In genomic region chr6:150334790-150335783, GRCh38 we compare ENCODE assay signal across 8 cellular contexts. TPM values are rescaled to one million over a fixed set of nuclear protein-coding genes. Genes with fewer than 3 reads are reported as not detected.
DNase-seq lines count a peak whose midpoint lies in the region; ATAC-seq, FAIRE-seq and TF ChIP-seq lines count a peak whose summit lies in the region.

No MANE protein-coding gene starts in this region.

- H2AFZ ChIP-seq in Karpas-422 (ENCODE audit: low read length): no peak overlapping the region

- peak; percentile 23 to 45 for DNase-seq in activated T-cell treated with anti-CD3 and anti-CD28 coated beads, Interleukin-2, amount 50 U/mL, for 72 hours
- no peak for DNase-seq in activated T-cell treated with anti-CD3 and anti-CD28 coated beads, Interleukin-2, amount 50 U/mL, for 1 hour
- DNase-seq in Karpas-422 (peak; percentile 81), fibroblast of the aortic adventitia (ENCODE audit: low read depth) (peak; percentile 89), osteocyte (ENCODE audit: extremely low spot score, unreplicated experiment) (no peak), mesenteric fat pad (ENCODE audit: low spot score) (no peak)

- no peak overlapping the region for H3K27ac Mint-ChIP-seq in activated T-cell treated with anti-CD3 and anti-CD28 coated beads, Interleukin-2, amount 50 U/mL, for 72 hours
- no peak overlapping the region for H3K27ac Mint-ChIP-seq in osteocyte (ENCODE audit: unreplicated experiment)

- H3K36me3 ChIP-seq in Karpas-422 (ENCODE audit: insufficient read depth, low read length): no peaks in the 10 kb centered on the region

- H4K20me1 ChIP-seq in Karpas-422 (ENCODE audit: insufficient read depth, low read depth, low read length): no peaks in the 10 kb centered on the region

- FAIRE-seq in TTC549 (lab: Jason Lieb, UNC): peak; percentile 40

- H3K27me3 Mint-ChIP-seq in activated T-cell treated with anti-CD3 and anti-CD28 coated beads, Interleukin-2, amount 50 U/mL, for 72 hours (ENCODE audit: low read depth): peaks cover 25% of the 10 kb centered on the region
- H3K27me3 Mint-ChIP-seq in osteocyte (ENCODE audit: unreplicated experiment): peaks cover 13% of the 10 kb centered on the region

- H3K9me3 Mint-ChIP-seq in activated T-cell treated with anti-CD3 and anti-CD28 coated beads, Interleukin-2, amount 50 U/mL, for 72 hours: no peaks in the 10 kb centered on the region
- H3K9me3 Mint-ChIP-seq in osteocyte (ENCODE audit: unreplicated experiment): no peaks in the 10 kb centered on the region

- ATAC-seq in activated T-cell treated with anti-CD3 and anti-CD28 coated beads, Interleukin-2, amount 50 U/mL, for 72 hours (replicated peaks in 1 of 2): no peak
- ATAC-seq in GM19035 (IDR thresholded peaks at IDR 0.05; ENCODE audit: unreplicated experiment): no peak

- H3K4me1 ChIP-seq in Karpas-422 (ENCODE audit: low read length): peaks cover 6% of the 10 kb centered on the region; the same call in 1 of the 2 replicates

- H3K9me3 ChIP-seq in Karpas-422 (ENCODE audit: low read length): no peaks in the 10 kb centered on the region

- no peak overlapping the region for H3K9ac ChIP-seq in Karpas-422 (ENCODE audit: low read length)

- TF ChIP-seq CTCF in fibroblast of the aortic adventitia (IDR thresholded peaks at IDR 0.05; ENCODE audit: insufficient read depth, low read length) (peak; percentile 81), osteocyte (IDR thresholded peaks at IDR 0.05) (peak; percentile 84)

- H3K79me2 ChIP-seq in Karpas-422 (ENCODE audit: low read length): no peaks in the 10 kb centered on the region

- no peak overlapping the region for H3K4me3 Mint-ChIP-seq in activated T-cell treated with anti-CD3 and anti-CD28 coated beads, Interleukin-2, amount 50 U/mL, for 72 hours
- no peak overlapping the region for H3K4me3 Mint-ChIP-seq in osteocyte (ENCODE audit: unreplicated experiment)

- no peaks in the 10 kb centered on the region for H3K9me2 ChIP-seq in Karpas-422 (replicated peaks; ENCODE audit: insufficient read depth, low read length)

- no peaks in the 10 kb centered on the region for H3K4me1 Mint-ChIP-seq in activated T-cell treated with anti-CD3 and anti-CD28 coated beads, Interleukin-2, amount 50 U/mL, for 72 hours (ENCODE audit: low read depth)
- H3K4me1 Mint-ChIP-seq in osteocyte (ENCODE audit: unreplicated experiment): no peaks in the 10 kb centered on the region

- H3K4me3 ChIP-seq in Karpas-422 (ENCODE audit: low read length) (no peak overlapping the region), fibroblast of the aortic adventitia (ENCODE audit: low read depth, low read length) (no peak overlapping the region)

- H3K27me3 ChIP-seq in Karpas-422 (ENCODE audit: low read length): no peaks in the 10 kb centered on the region

- H3K4me2 ChIP-seq in Karpas-422 (ENCODE audit: low read depth, low read length, poor library complexity, severe bottlenecking): no peak overlapping the region

- H3K27ac ChIP-seq in Karpas-422 (ENCODE audit: low read length): no peak overlapping the region

- no peaks in the 10 kb centered on the region for H3K36me3 Mint-ChIP-seq in activated T-cell treated with anti-CD3 and anti-CD28 coated beads, Interleukin-2, amount 50 U/mL, for 72 hours (ENCODE audit: insufficient read depth in 2 of 2)
- no peaks in the 10 kb centered on the region for H3K36me3 Mint-ChIP-seq in osteocyte (ENCODE audit: unreplicated experiment)

RNA-seq across cellular contexts. Expression of gene IYD, which starts 33.7 kb away (rescaled TPM):
- not detected for total RNA-seq in activated T-cell treated with anti-CD3 and anti-CD28 coated beads, Interleukin-2, amount 50 U/mL, for 72 hours
- not detected in 2 replicates for total RNA-seq in Karpas-422 (2014; rRNA removed; shearing (Covaris generic); ENCODE audit: low replicate concordance)
- total RNA-seq in fibroblast of the aortic adventitia (ENCODE audit: low replicate concordance): under 0.01 TPM in 1 of 2 replicates, not detected in the other
- not detected in 2 replicates for total RNA-seq in osteocyte
- not detected for total RNA-seq in mesenteric fat pad

Comparison
In these comparisons a context has a peak if more than half of its experiments do, and no peak if none do; other contexts are left out.
1. DNase-seq: peak in activated T-cell treated with anti-CD3 and anti-CD28 coated beads, Interleukin-2, amount 50 U/mL, for 72 hours (2 of 2), Karpas-422 (single experiment) and fibroblast of the aortic adventitia (single experiment); none in activated T-cell treated with anti-CD3 and anti-CD28 coated beads, Interleukin-2, amount 50 U/mL, for 1 hour (single experiment), osteocyte (single experiment) and mesenteric fat pad (single experiment).